ENCODE assay signal across 18 cellular contexts in genomic region chr3:186945255-186945823, GRCh38. TPM values are rescaled to one million over a fixed set of nuclear protein-coding genes. Genes with fewer than 3 reads are reported as not detected.
DNase-seq lines count a peak whose midpoint lies in the region; ATAC-seq and TF ChIP-seq lines count a peak whose summit lies in the region.
"Had no signal": no experiment of that assay in that cellular context is flagged by ENCODE, and none has a peak within 500 bp of the region (broad histone marks: within the 10 kb centered on the region; RNA-seq: fewer than 3 reads in every experiment).

No MANE protein-coding gene starts in this region.

- WGBS in lung, 2 donors, result 69 to 81% methylated on average over 8 of the region's 8 CpGs

- peaks cover 2% of the 10 kb centered on the region for H3K9me3 Mint-ChIP-seq in T-helper 2 cell treated with Interferon-gamma antibody and Interleukin-4, amounts not matched to agents 5 μg/mL and 100 μg/mL, for 36 hours
- H3K9me3 Mint-ChIP-seq in activated B cell treated with CpG ODN at 0.5 μM for 24 hours, result no peaks in the 10 kb centered on the region
- H3K9me3 Mint-ChIP-seq in type B pancreatic cell, result peaks cover 4% of the 10 kb centered on the region

- no peaks in the 10 kb centered on the region for H3K27me3 Mint-ChIP-seq in T-helper 2 cell treated with Interferon-gamma antibody and Interleukin-4, amounts not matched to agents 5 μg/mL and 100 μg/mL, for 36 hours (ENCODE audit: low read depth)
- H3K27me3 Mint-ChIP-seq in activated B cell treated with CpG ODN at 0.5 μM for 24 hours (no peaks in the 10 kb centered on the region), type B pancreatic cell (no peaks in the 10 kb centered on the region)

- intact Hi-C loops in activated B cell treated with CpG ODN at 0.5 μM for 24 hours (cut with micrococcal nuclease), result no loop called here

- CTCF ChIA-PET in activated B cell treated with CpG ODN at 0.5 μM for 24 hours (lab: Charles Lee), result interaction anchor here (0.8 to 1.1 kb wide), 2 partner anchors 14 to 205 kb away, joined by 4 to 7 read pairs; no protein-coding TSS in a partner anchor

- peaks cover 68% of the 10 kb centered on the region for H3K36me3 Mint-ChIP-seq in T-helper 2 cell treated with Interferon-gamma antibody and Interleukin-4, amounts not matched to agents 5 μg/mL and 100 μg/mL, for 36 hours (ENCODE audit: low read depth)
- H3K36me3 Mint-ChIP-seq in activated B cell treated with CpG ODN at 0.5 μM for 24 hours (ENCODE audit: low read depth), result peaks cover 87% of the 10 kb centered on the region
- peaks cover 27% of the 10 kb centered on the region for H3K36me3 Mint-ChIP-seq in type B pancreatic cell

- H3K27ac ChIP-seq in lung (ENCODE audit: low read depth in 1 of 2, low read length in 1 of 2), result peak overlapping the region; percentile 28 to 58

- peaks cover 31% of the 10 kb centered on the region for H3K4me1 Mint-ChIP-seq in T-helper 2 cell treated with Interferon-gamma antibody and Interleukin-4, amounts not matched to agents 5 μg/mL and 100 μg/mL, for 36 hours (ENCODE audit: low read depth)
- H3K4me1 Mint-ChIP-seq in activated B cell treated with CpG ODN at 0.5 μM for 24 hours (peaks cover 55% of the 10 kb centered on the region), type B pancreatic cell (ENCODE audit: unreplicated experiment) (peaks cover 19% of the 10 kb centered on the region)

- H3K27ac Mint-ChIP-seq in T-helper 2 cell treated with Interferon-gamma antibody and Interleukin-4, amounts not matched to agents 5 μg/mL and 100 μg/mL, for 36 hours, result peak overlapping the region; percentile 6
- H3K27ac Mint-ChIP-seq in activated B cell treated with CpG ODN at 0.5 μM for 24 hours, result no peak overlapping the region
- no peak overlapping the region for H3K27ac Mint-ChIP-seq in type B pancreatic cell

- in situ Hi-C loops in HAP-1 (cut with MboI; ENCODE audit: low sequenced_read_pairs), result no loop called here

- no peaks in the 10 kb centered on the region for H3K9me3 ChIP-seq in lung (ENCODE audit: control insufficient read depth in 2 of 2, insufficient read depth in 1 of 2, low read length in 1 of 2)
- no peaks in the 10 kb centered on the region for H3K9me3 ChIP-seq in HAP-1

- no peak for ATAC-seq in activated B cell treated with CpG ODN at 0.5 μM for 24 hours (ENCODE audit: low read depth)
- peak; percentile 51 for ATAC-seq in lung (ENCODE audit: insufficient read depth, low FRiP score)
- ATAC-seq in HG02973 (IDR thresholded peaks at IDR 0.05; ENCODE audit: unreplicated experiment), result no peak
- ATAC-seq: GM12878 had no signal

- H3K36me3 ChIP-seq in lung (ENCODE audit: control insufficient read depth in 2 of 2, insufficient read depth in 2 of 2, low read length in 2 of 2), result no peaks in the 10 kb centered on the region
- H3K36me3 ChIP-seq in HAP-1 (replicated peaks), result peaks cover 47% of the 10 kb centered on the region

- H3K4me3 ChIP-seq in lung, result no peak overlapping the region
- H3K4me3 ChIP-seq in HAP-1, result no peak overlapping the region
- H3K4me3 ChIP-seq: GM12878 had no signal

- POLR2A ChIA-PET in activated B cell treated with CpG ODN at 0.5 μM for 24 hours (lab: Charles Lee), result interaction anchor here (0.7 kb wide), 2 partner anchors 43 to 57 kb away, joined by 3 to 4 read pairs; no protein-coding TSS in a partner anchor

- H3K4me1 ChIP-seq in lung (ENCODE audit: control insufficient read depth in 2 of 2, insufficient read depth in 2 of 2, low read length in 2 of 2) (peaks cover 30 to 36% of the 10 kb centered on the region in 2 donors), HAP-1 (no peaks in the 10 kb centered on the region)

- H3K27me3 ChIP-seq in lung (ENCODE audit: control insufficient read depth, insufficient read depth), result no peaks in the 10 kb centered on the region
- H3K27me3 ChIP-seq in HAP-1 (ENCODE audit: low read depth), result no peaks in the 10 kb centered on the region

- DNase-seq in T-helper 2 cell treated with Interferon-gamma antibody and Interleukin-4, amounts not matched to agents 5 μg/mL and 100 μg/mL, for 36 hours (ENCODE audit: low spot score), result no peak
- DNase-seq in T-helper 2 cell (no peak), activated B cell treated with CpG ODN at 0.5 μM for 24 hours (no peak), lung (ENCODE audit: low spot score) (peak; percentile 58), type B pancreatic cell (ENCODE audit: extremely low spot score, unreplicated experiment) (no peak), HAP-1 (ENCODE audit: low spot score in 2 of 2) (no peak), NCI-H1930 (lab: John Stamatoyannopoulos, UW) (no peak)
- DNase-seq: 8988T, C1 segment of cervical spinal cord, H7, MV-4-11, NCI-H1417 treated with DMSO at 0.1 percent for 48 hours, NCI-H2029 treated with DMSO at 0.1 percent for 48 hours, NCI-H510A, NCI-H82, SHP77 treated with DMSO at 0.1 percent for 48 hours had no signal

- H3K4me3 Mint-ChIP-seq in T-helper 2 cell treated with Interferon-gamma antibody and Interleukin-4, amounts not matched to agents 5 μg/mL and 100 μg/mL, for 36 hours, result no peak overlapping the region
- H3K4me3 Mint-ChIP-seq in activated B cell treated with CpG ODN at 0.5 μM for 24 hours (peak overlapping the region; percentile 47), type B pancreatic cell (peak overlapping the region; percentile 11)

- TF ChIP-seq CTCF in activated B cell treated with CpG ODN at 0.5 μM for 24 hours (IDR thresholded peaks at IDR 0.05) (no peak), lung (IDR thresholded peaks at IDR 0.05; ENCODE audit: control extremely low read depth, extremely low read depth) (no peak), type B pancreatic cell (conservative IDR thresholded peaks at IDR 0.05) (no peak)

RNA-seq across cellular contexts. Expression of gene ST6GAL1, which starts 15.0 kb away (rescaled TPM):
- total RNA-seq in activated B cell treated with CpG ODN at 0.5 μM for 24 hours (294 and 328 TPM in 2 replicates), lung (100 to 1,000 TPM in 1 of 2 donors, 10 to 100 TPM in 1; 89.5 to 113 TPM), type B pancreatic cell (ENCODE audit: low replicate concordance) (22.3 and 51.8 TPM in 2 replicates)
- 10 to 100 TPM; 15.1 to 31.4 TPM for polyA plus RNA-seq in lung
